28 cellular contexts compared by ENCODE assay signal in genomic region chr2:39925312-39925711, GRCh38.
"Had no signal": no experiment of that assay in that cellular context is flagged by ENCODE, and none has a peak within 500 bp of the region (broad histone marks: within the 10 kb centered on the region; RNA-seq: fewer than 3 reads in every experiment).

No MANE protein-coding gene starts in this region.

- H3K4me3 ChIP-seq: ascending aorta, breast epithelium, coronary artery, dorsolateral prefrontal cortex, gastrocnemius medialis, heart left ventricle had no signal

- DNase-seq: activated CD4-positive, alpha-beta T cell treated with anti-CD3 and anti-CD28 coated beads for 36 hours; activated CD4-positive, alpha-beta T cell treated with anti-CD3 and anti-CD28 coated beads, Interleukin-2, amount 50 U/mL, for 1 hour; activated CD4-positive, alpha-beta T cell treated with anti-CD3 and anti-CD28 coated beads, Interleukin-2, amount 50 U/mL, for 48 hours; activated CD4-positive, CD25-positive, alpha-beta regulatory T cell; activated CD4-positive, CD25-positive, alpha-beta regulatory T cell treated with anti-CD3 and anti-CD28 coated beads, Interleukin-2, amount 50 U/mL, for 72 hours; activated CD8-positive, alpha-beta memory T cell treated with anti-CD3 and anti-CD28 coated beads for 24 hours; activated CD8-positive, alpha-beta T cell treated with anti-CD3 and anti-CD28 coated beads for 36 hours; activated effector memory CD4-positive, alpha-beta T cell treated with Interleukin-2 at 50 U/mL for 16 hours; activated gamma-delta T cell treated with Interleukin-2 at 50 U/mL for 16 hours; activated naive CD4-positive, alpha-beta T cell treated with anti-CD3 and anti-CD28 coated beads, Interleukin-2, amount 50 U/mL, for 16 hours; activated naive CD4-positive, alpha-beta T cell treated with Interleukin-2 at 50 U/mL for 16 hours; activated T-cell treated with anti-CD3 and anti-CD28 coated beads, Interleukin-2, amount 50 U/mL, for 48 hours; dorsolateral prefrontal cortex; effector memory CD4-positive, alpha-beta T cell; endodermal cell; foreskin keratinocyte; gastrocnemius medialis; glutamatergic neuron; heart left ventricle; T-helper 2 cell had no signal

- ATAC-seq: activated CD4-positive, alpha-beta T cell treated with anti-CD3 and anti-CD28 coated beads for 36 hours; activated CD8-positive, alpha-beta T cell treated with anti-CD3 and anti-CD28 coated beads for 36 hours; esophagus mucosa; foreskin keratinocyte; gastrocnemius medialis; heart left ventricle had no signal

- H3K27me3 ChIP-seq: ascending aorta, breast epithelium, foreskin keratinocyte, gastrocnemius medialis, heart left ventricle had no signal

- H3K36me3 Mint-ChIP-seq: activated naive CD8-positive, alpha-beta T cell; brain had no signal

- H3K9me3 Mint-ChIP-seq: activated CD8-positive, alpha-beta T cell treated with anti-CD3 and anti-CD28 coated beads for 36 hours; brain; central memory CD8-positive, alpha-beta T cell; dendritic cell treated with granulocyte-macrophage colony-stimulating factor and Interleukin-4, amounts not matched to agents 40 ng/mL and 50 ng/mL, for 4 days; endodermal cell had no signal

- H3K4me1 ChIP-seq: ascending aorta, breast epithelium, foreskin keratinocyte, gastrocnemius medialis, heart left ventricle had no signal

- H3K27ac ChIP-seq: ascending aorta, breast epithelium, coronary artery, dorsolateral prefrontal cortex, foreskin keratinocyte, gastrocnemius medialis, heart left ventricle had no signal

- H3K4me3 Mint-ChIP-seq: activated CD4-positive, alpha-beta T cell treated with anti-CD3 and anti-CD28 coated beads for 36 hours; activated CD8-positive, alpha-beta T cell treated with anti-CD3 and anti-CD28 coated beads for 36 hours; activated naive CD8-positive, alpha-beta T cell; brain; central memory CD8-positive, alpha-beta T cell; dendritic cell treated with granulocyte-macrophage colony-stimulating factor and Interleukin-4, amounts not matched to agents 40 ng/mL and 50 ng/mL, for 4 days; endodermal cell had no signal

- H3K27me3 Mint-ChIP-seq: activated naive CD8-positive, alpha-beta T cell; dendritic cell treated with granulocyte-macrophage colony-stimulating factor and Interleukin-4, amounts not matched to agents 40 ng/mL and 50 ng/mL, for 4 days had no signal

- H3K36me3 ChIP-seq: ascending aorta, breast epithelium, gastrocnemius medialis, heart left ventricle had no signal

- H3K4me1 Mint-ChIP-seq: brain; central memory CD8-positive, alpha-beta T cell had no signal

- H3K27ac Mint-ChIP-seq: activated CD4-positive, alpha-beta T cell treated with anti-CD3 and anti-CD28 coated beads for 36 hours; activated CD8-positive, alpha-beta T cell treated with anti-CD3 and anti-CD28 coated beads for 36 hours; activated naive CD8-positive, alpha-beta T cell; brain; dendritic cell treated with granulocyte-macrophage colony-stimulating factor and Interleukin-4, amounts not matched to agents 40 ng/mL and 50 ng/mL, for 4 days; endodermal cell had no signal
